Comparison of ENCODE assay signal across 22 cellular contexts in the genomic region with DNA sequence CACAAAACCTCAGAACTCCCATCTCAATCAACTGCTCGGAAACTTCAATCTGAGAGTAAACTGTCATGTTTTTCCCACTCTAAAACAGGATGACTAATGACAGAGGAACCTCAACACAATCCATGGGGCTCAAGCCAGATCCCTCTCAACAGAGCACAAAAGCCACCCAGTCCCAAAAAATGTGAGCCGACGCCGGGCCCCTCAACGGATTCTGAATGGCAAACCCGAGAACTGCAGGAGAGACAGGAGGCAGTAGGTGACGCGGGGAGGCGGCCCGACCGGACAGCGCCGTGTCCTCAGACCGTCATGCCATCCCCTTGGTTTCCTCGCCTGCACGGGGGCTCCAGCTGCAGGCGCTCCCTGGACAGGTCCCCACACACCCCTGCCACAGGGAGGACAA. TPM values are rescaled to one million over a fixed set of nuclear protein-coding genes. Genes with fewer than 3 reads are reported as not detected.
DNase-seq lines count a peak whose midpoint lies in the region; ATAC-seq and TF ChIP-seq lines count a peak whose summit lies in the region.
"Had no signal": no experiment of that assay in that cellular context is flagged by ENCODE, and none has a peak within 500 bp of the region (broad histone marks: within the 10 kb centered on the region; RNA-seq: fewer than 3 reads in every experiment).

No MANE protein-coding gene starts in this region.

- no peak for TF ChIP-seq CTCF in WERI-Rb-1 (IDR thresholded peaks at IDR 0.05; ENCODE audit: low read depth, low read length)
- no peak for TF ChIP-seq CTCF in neural progenitor cell (IDR thresholded peaks at IDR 0.05)

- H3K27me3 Mint-ChIP-seq in activated T-cell treated with anti-CD3 and anti-CD28 coated beads, Interleukin-2, amount 50 U/mL, for 24 hours = no peaks in the 10 kb centered on the region
- no peaks in the 10 kb centered on the region for H3K27me3 Mint-ChIP-seq in activated T-cell treated with anti-CD3 and anti-CD28 coated beads, Interleukin-2, amount 50 U/mL, for 72 hours (ENCODE audit: low read depth)
- H3K27me3 Mint-ChIP-seq in immature natural killer cell (ENCODE audit: low read depth in 3 of 3) = peaks cover 0 to 5% (median 0%) of the 10 kb centered on the region in 3 donors
- H3K27me3 Mint-ChIP-seq in neural progenitor cell (ENCODE audit: insufficient read depth, low read depth) = peaks cover 7% of the 10 kb centered on the region
- H3K27me3 Mint-ChIP-seq: activated CD4-positive, alpha-beta memory T cell treated with anti-CD3 and anti-CD28 coated beads for 36 hours; T-helper 17 cell had no signal

- H3K27me3 ChIP-seq in WERI-Rb-1 (ENCODE audit: insufficient read depth, low read depth, severe bottlenecking) (no peaks in the 10 kb centered on the region), neural progenitor cell (no peaks in the 10 kb centered on the region)
- H3K27me3 ChIP-seq: BE2C, right atrium auricular region, transverse colon had no signal

- H3K4me1 ChIP-seq in neural progenitor cell = peaks cover 52% of the 10 kb centered on the region

- H2AFZ ChIP-seq in neural progenitor cell (replicated peaks) = no peak overlapping the region

- H3K9me3 Mint-ChIP-seq in activated T-cell treated with anti-CD3 and anti-CD28 coated beads, Interleukin-2, amount 50 U/mL, for 24 hours = no peaks in the 10 kb centered on the region
- H3K9me3 Mint-ChIP-seq in activated T-cell treated with anti-CD3 and anti-CD28 coated beads, Interleukin-2, amount 50 U/mL, for 72 hours = no peaks in the 10 kb centered on the region
- H3K9me3 Mint-ChIP-seq in immature natural killer cell (no peaks in the 10 kb centered on the region), neural progenitor cell (no peaks in the 10 kb centered on the region)
- H3K9me3 Mint-ChIP-seq in stimulated activated effector memory CD8-positive, alpha-beta T cell treated with anti-CD3 and anti-CD28 coated beads, Interleukin-12 subunit alpha, Interleukin-12 subunit beta, amount 100 ng/mL, for 72 hours = no peaks in the 10 kb centered on the region
- H3K9me3 Mint-ChIP-seq: activated CD4-positive, alpha-beta memory T cell treated with anti-CD3 and anti-CD28 coated beads for 36 hours; IgD-negative memory B cell had no signal

- H3K4me1 Mint-ChIP-seq in activated T-cell treated with anti-CD3 and anti-CD28 coated beads, Interleukin-2, amount 50 U/mL, for 24 hours (ENCODE audit: low read depth) = peaks cover 90% of the 10 kb centered on the region
- H3K4me1 Mint-ChIP-seq in activated T-cell treated with anti-CD3 and anti-CD28 coated beads, Interleukin-2, amount 50 U/mL, for 72 hours (ENCODE audit: low read depth) = peaks cover 68% of the 10 kb centered on the region
- H3K4me1 Mint-ChIP-seq in immature natural killer cell = peaks cover 92 to 100% of the 10 kb centered on the region in 2 donors
- peaks cover 89% of the 10 kb centered on the region for H3K4me1 Mint-ChIP-seq in stimulated activated effector memory CD8-positive, alpha-beta T cell treated with anti-CD3 and anti-CD28 coated beads, Interleukin-12 subunit alpha, Interleukin-12 subunit beta, amount 100 ng/mL, for 72 hours
- H3K4me1 Mint-ChIP-seq in neural progenitor cell = peaks cover 80% of the 10 kb centered on the region

- H3K9me3 ChIP-seq in WERI-Rb-1 (ENCODE audit: severe bottlenecking) = no peaks in the 10 kb centered on the region
- H3K9me3 ChIP-seq in neural progenitor cell (ENCODE audit: low read depth) = no peaks in the 10 kb centered on the region
- H3K9me3 ChIP-seq: BE2C, right atrium auricular region, transverse colon had no signal

- no peak overlapping the region for H3K4me3 Mint-ChIP-seq in activated T-cell treated with anti-CD3 and anti-CD28 coated beads, Interleukin-2, amount 50 U/mL, for 24 hours
- no peak overlapping the region for H3K4me3 Mint-ChIP-seq in activated T-cell treated with anti-CD3 and anti-CD28 coated beads, Interleukin-2, amount 50 U/mL, for 72 hours
- H3K4me3 Mint-ChIP-seq in immature natural killer cell (no peak overlapping the region), neural progenitor cell (no peak overlapping the region)
- no peak overlapping the region for H3K4me3 Mint-ChIP-seq in stimulated activated effector memory CD8-positive, alpha-beta T cell treated with anti-CD3 and anti-CD28 coated beads, Interleukin-12 subunit alpha, Interleukin-12 subunit beta, amount 100 ng/mL, for 72 hours
- H3K4me3 Mint-ChIP-seq: activated CD4-positive, alpha-beta memory T cell treated with anti-CD3 and anti-CD28 coated beads for 36 hours; IgD-negative memory B cell; T-helper 17 cell had no signal

- peaks cover 35% of the 10 kb centered on the region for H3F3A ChIP-seq in neural progenitor cell (ENCODE audit: low read depth)

- H3K4me3 ChIP-seq in WERI-Rb-1 (ENCODE audit: low read depth, low read length) = no peak overlapping the region
- H3K4me3 ChIP-seq in neural progenitor cell = no peak overlapping the region
- H3K4me3 ChIP-seq: right atrium auricular region, SK-N-MC, transverse colon had no signal

- peaks cover 98% of the 10 kb centered on the region for H4K20me1 ChIP-seq in neural progenitor cell (ENCODE audit: low read depth)

- no peak for ATAC-seq in activated T-cell treated with anti-CD3 and anti-CD28 coated beads, Interleukin-2, amount 50 U/mL, for 72 hours (replicated peaks in 1 of 2)
- no peak for ATAC-seq in stimulated activated effector memory CD8-positive, alpha-beta T cell treated with anti-CD3 and anti-CD28 coated beads, Interleukin-12 subunit alpha, Interleukin-12 subunit beta, amount 100 ng/mL, for 72 hours
- no peak for ATAC-seq in HG02798 (IDR thresholded peaks at IDR 0.05; ENCODE audit: poor library complexity, unreplicated experiment)
- ATAC-seq: T-helper 17 cell had no signal

- no peak overlapping the region for H3K9ac ChIP-seq in neural progenitor cell

- peak overlapping the region; percentile 44 for H3K27ac Mint-ChIP-seq in activated T-cell treated with anti-CD3 and anti-CD28 coated beads, Interleukin-2, amount 50 U/mL, for 24 hours
- no peak overlapping the region for H3K27ac Mint-ChIP-seq in activated T-cell treated with anti-CD3 and anti-CD28 coated beads, Interleukin-2, amount 50 U/mL, for 72 hours
- H3K27ac Mint-ChIP-seq in immature natural killer cell = peak overlapping the region in 5 of 6 donors; percentile 73 to 81 (median 75)
- H3K27ac Mint-ChIP-seq in stimulated activated effector memory CD8-positive, alpha-beta T cell treated with anti-CD3 and anti-CD28 coated beads, Interleukin-12 subunit alpha, Interleukin-12 subunit beta, amount 100 ng/mL, for 72 hours = peak overlapping the region; percentile 80
- H3K27ac Mint-ChIP-seq in neural progenitor cell = no peak overlapping the region
- H3K27ac Mint-ChIP-seq: activated CD4-positive, alpha-beta memory T cell treated with anti-CD3 and anti-CD28 coated beads for 36 hours had no signal

- H3K4me2 ChIP-seq in neural progenitor cell = no peak overlapping the region

- peaks cover 74% of the 10 kb centered on the region for H3K36me3 ChIP-seq in WERI-Rb-1
- H3K36me3 ChIP-seq in neural progenitor cell = no peaks in the 10 kb centered on the region
- H3K36me3 ChIP-seq: BE2C, right atrium auricular region, transverse colon had no signal

- no peak for DNase-seq in activated T-cell treated with anti-CD3 and anti-CD28 coated beads, Interleukin-2, amount 50 U/mL, for 24 hours
- DNase-seq in activated T-cell treated with anti-CD3 and anti-CD28 coated beads, Interleukin-2, amount 50 U/mL, for 72 hours = no peak
- DNase-seq in WERI-Rb-1 (no peak), immature natural killer cell (no peak), NCI-H2107 (lab: John Stamatoyannopoulos, UW) (no peak), neural progenitor cell (ENCODE audit: low spot score) (no peak)
- no peak for DNase-seq in stimulated activated effector memory CD8-positive, alpha-beta T cell treated with anti-CD3 and anti-CD28 coated beads, Interleukin-12 subunit alpha, Interleukin-12 subunit beta, amount 100 ng/mL, for 72 hours (ENCODE audit: low spot score in 2 of 2)
- DNase-seq: activated CD4-positive, alpha-beta memory T cell treated with anti-CD3 and anti-CD28 coated beads for 36 hours; activated T-cell treated with anti-CD3 and anti-CD28 coated beads for 4 hours; anterior cingulate cortex; BE2C; Calu3; effector CD4-positive, alpha-beta T cell; kidney glomerular epithelial cell; NCI-H1417; NCI-H510A; T-helper 17 cell; transverse colon had no signal

- peaks cover 94% of the 10 kb centered on the region for H3K79me2 ChIP-seq in neural progenitor cell (ENCODE audit: low read depth)

- H3K36me3 Mint-ChIP-seq in activated T-cell treated with anti-CD3 and anti-CD28 coated beads, Interleukin-2, amount 50 U/mL, for 24 hours (ENCODE audit: low read depth) = no peaks in the 10 kb centered on the region
- no peaks in the 10 kb centered on the region for H3K36me3 Mint-ChIP-seq in activated T-cell treated with anti-CD3 and anti-CD28 coated beads, Interleukin-2, amount 50 U/mL, for 72 hours (ENCODE audit: insufficient read depth in 2 of 2)
- H3K36me3 Mint-ChIP-seq in immature natural killer cell = peaks cover 0 to 2% (median 0%) of the 10 kb centered on the region in 3 donors
- no peaks in the 10 kb centered on the region for H3K36me3 Mint-ChIP-seq in stimulated activated effector memory CD8-positive, alpha-beta T cell treated with anti-CD3 and anti-CD28 coated beads, Interleukin-12 subunit alpha, Interleukin-12 subunit beta, amount 100 ng/mL, for 72 hours
- peaks cover 18% of the 10 kb centered on the region for H3K36me3 Mint-ChIP-seq in neural progenitor cell
- H3K36me3 Mint-ChIP-seq: activated CD4-positive, alpha-beta memory T cell treated with anti-CD3 and anti-CD28 coated beads for 36 hours had no signal

- peak overlapping the region; percentile 33; the same call in 1 of the 2 replicates for H3K27ac ChIP-seq in WERI-Rb-1
- no peak overlapping the region for H3K27ac ChIP-seq in neural progenitor cell
- H3K27ac ChIP-seq: right atrium auricular region, SK-N-MC had no signal

RNA-seq across cellular contexts. Expression of a gene that starts 53.4 kb away (rescaled TPM):
- total RNA-seq in activated T-cell treated with anti-CD3 and anti-CD28 coated beads, Interleukin-2, amount 50 U/mL, for 72 hours = 10 to 100 TPM; 70.1 to 84.9 TPM
- polyA plus RNA-seq in immature natural killer cell = 10 to 100 TPM; 19.8 to 30.1 (median 21.1) TPM
- total RNA-seq in neural progenitor cell (ENCODE audit: low replicate concordance) = 53.0 and 86.1 TPM in 2 replicates

Comparison
In these comparisons a context has a peak if more than half of its experiments do, and no peak if none do; other contexts are left out.
1. H3K27ac Mint-ChIP-seq: peak in activated T-cell treated with anti-CD3 and anti-CD28 coated beads, Interleukin-2, amount 50 U/mL, for 24 hours (single experiment), immature natural killer cell (5 of 6) and stimulated activated effector memory CD8-positive, alpha-beta T cell treated with anti-CD3 and anti-CD28 coated beads, Interleukin-12 subunit alpha, Interleukin-12 subunit beta, amount 100 ng/mL, for 72 hours (single experiment); none in activated T-cell treated with anti-CD3 and anti-CD28 coated beads, Interleukin-2, amount 50 U/mL, for 72 hours (single experiment) and neural progenitor cell (single experiment).